ENCODE assay signal across 19 cellular contexts in genomic region chr22:46100401-46101105, GRCh38. TPM values are rescaled to one million over a fixed set of nuclear protein-coding genes. Genes with fewer than 3 reads are reported as not detected.
DNase-seq lines count a peak whose midpoint lies in the region; ATAC-seq and TF ChIP-seq lines count a peak whose summit lies in the region.
"Had no signal": no experiment of that assay in that cellular context is flagged by ENCODE, and none has a peak within 500 bp of the region (broad histone marks: within the 10 kb centered on the region; RNA-seq: fewer than 3 reads in every experiment).

No MANE protein-coding gene starts in this region.

- peaks cover 73% of the 10 kb centered on the region for H4K20me1 ChIP-seq in BLaER1

- H3K27me3 ChIP-seq in BLaER1, result no peaks in the 10 kb centered on the region
- H3K27me3 ChIP-seq in ascending aorta, result no peaks in the 10 kb centered on the region
- H3K27me3 ChIP-seq in mesenchymal stem cell (ENCODE audit: control insufficient read depth in 1 of 2, insufficient read depth in 1 of 2, low read length in 2 of 2), result no peaks in the 10 kb centered on the region
- H3K27me3 ChIP-seq in SJCRH30, result no peaks in the 10 kb centered on the region
- H3K27me3 ChIP-seq: BE2C had no signal

- H3K9me3 ChIP-seq in BLaER1, result no peaks in the 10 kb centered on the region
- H3K9me3 ChIP-seq in ascending aorta, result no peaks in the 10 kb centered on the region
- no peaks in the 10 kb centered on the region for H3K9me3 ChIP-seq in mesenchymal stem cell (ENCODE audit: control insufficient read depth, low read length)
- H3K9me3 ChIP-seq in SJCRH30 (replicated peaks), result no peaks in the 10 kb centered on the region
- H3K9me3 ChIP-seq: BE2C had no signal

- H3K4me2 ChIP-seq in BLaER1 (peak overlapping the region; percentile 77), mesenchymal stem cell (ENCODE audit: low read length, poor library complexity, severe bottlenecking) (no peak overlapping the region)

- H2BK15ac ChIP-seq in mesenchymal stem cell (ENCODE audit: low read depth, poor library complexity, severe bottlenecking), result no peak overlapping the region

- no peak overlapping the region for H3K14ac ChIP-seq in mesenchymal stem cell (ENCODE audit: low read length in 2 of 2)

- no peak overlapping the region for H2BK120ac ChIP-seq in mesenchymal stem cell (ENCODE audit: low read depth, low read length)

- H2AK5ac ChIP-seq in mesenchymal stem cell (ENCODE audit: low read length, severe bottlenecking), result no peak overlapping the region

- H2AFZ ChIP-seq in mesenchymal stem cell (ENCODE audit: low read depth, low read length), result no peak overlapping the region

- H3K36me3 ChIP-seq in BLaER1 (peaks cover 53% of the 10 kb centered on the region), ascending aorta (peaks cover 60 to 67% of the 10 kb centered on the region in 2 donors), mesenchymal stem cell (ENCODE audit: control insufficient read depth in 1 of 2, insufficient read depth in 2 of 2, low read depth in 1 of 2, low read length in 2 of 2) (peaks cover 78 to 82% of the 10 kb centered on the region in 2 experiments), SJCRH30 (peaks cover 47% of the 10 kb centered on the region)

- no peak for TF ChIP-seq CTCF in ascending aorta (IDR thresholded peaks at IDR 0.05)

- no peak overlapping the region for H3K4ac ChIP-seq in mesenchymal stem cell (ENCODE audit: low read depth in 1 of 2, low read length in 2 of 2)

- H4K91ac ChIP-seq in mesenchymal stem cell (ENCODE audit: low read length), result no peak overlapping the region

- no peak overlapping the region for H3K18ac ChIP-seq in mesenchymal stem cell (ENCODE audit: low read depth in 1 of 2, low read length in 2 of 2)

- no peak for DNase-seq in ascending aorta (ENCODE audit: low spot score in 2 of 2)
- no peak for DNase-seq in mesenchymal stem cell
- DNase-seq in substantia nigra (lab: John Stamatoyannopoulos, UW), result no peak
- no peak for DNase-seq in globus pallidus (ENCODE audit: low spot score)
- no peak for DNase-seq in SJCRH30
- DNase-seq in NCI-H510A treated with DMSO at 0.1 percent for 48 hours (lab: John Stamatoyannopoulos, UW), result no peak
- DNase-seq: activated CD4-positive, alpha-beta T cell treated with anti-CD3 and anti-CD28 coated beads for 1 hour; activated naive CD4-positive, alpha-beta T cell; activated T-cell treated with anti-CD3 and anti-CD28 coated beads, Interleukin-2, amount 50 U/mL, for 1 hour; BE2C; foreskin melanocyte; islet precursor cell; Kasumi-1; NCI-H1048; NCI-H187 treated with DMSO at 0.1 percent for 48 hours; Right ventricle myocardium superior had no signal

- H4K8ac ChIP-seq in mesenchymal stem cell (ENCODE audit: low read length), result no peak overlapping the region

- H3K27ac ChIP-seq in BLaER1 (no peak overlapping the region), ascending aorta (peak overlapping the region; percentile 96 to 100), mesenchymal stem cell (ENCODE audit: low read length, poor library complexity, severe bottlenecking) (no peak overlapping the region), substantia nigra (ENCODE audit: low read depth, low read length, poor library complexity, severe bottlenecking) (peak overlapping the region; percentile 80), SJCRH30 (no peak overlapping the region)

- H3K4me1 ChIP-seq in BLaER1, result peaks cover 81% of the 10 kb centered on the region
- H3K4me1 ChIP-seq in ascending aorta, result peaks cover 27 to 68% of the 10 kb centered on the region in 2 donors
- H3K4me1 ChIP-seq in mesenchymal stem cell (ENCODE audit: control insufficient read depth, insufficient read depth, low read depth, low read length), result peaks cover 61% of the 10 kb centered on the region
- no peaks in the 10 kb centered on the region for H3K4me1 ChIP-seq in SJCRH30

- H3K4me3 ChIP-seq in BLaER1, result no peak overlapping the region
- no peak overlapping the region for H3K4me3 ChIP-seq in ascending aorta
- H3K4me3 ChIP-seq in mesenchymal stem cell (ENCODE audit: insufficient read depth in 1 of 2, low read depth in 1 of 2, low read length in 2 of 2), result no peak overlapping the region
- no peak overlapping the region for H3K4me3 ChIP-seq in SJCRH30
- H3K4me3 ChIP-seq: lung had no signal

- peaks cover 50% of the 10 kb centered on the region for H3K79me1 ChIP-seq in mesenchymal stem cell (replicated peaks; ENCODE audit: low read length, poor library complexity, severe bottlenecking)

- H2BK12ac ChIP-seq in mesenchymal stem cell (ENCODE audit: low read length in 2 of 2), result no peak overlapping the region

- intact Hi-C loops in ascending aorta (cut with DNase I), result loop anchor here (10.0 kb wide), 1 partner anchor 46 kb away; no protein-coding TSS in a partner anchor

- no peak for ATAC-seq in GM18867 (IDR thresholded peaks at IDR 0.05; ENCODE audit: unreplicated experiment)

- no peak overlapping the region for H3K23ac ChIP-seq in mesenchymal stem cell (ENCODE audit: low read length in 2 of 2)

- H2BK5ac ChIP-seq in mesenchymal stem cell (ENCODE audit: low read depth, low read length, poor library complexity, severe bottlenecking), result no peak overlapping the region

- 92% methylated on average over 19 of the region's 21 CpGs for WGBS in mesenchymal stem cell

- H3K9ac ChIP-seq in BLaER1 (no peak overlapping the region), mesenchymal stem cell (ENCODE audit: low read length) (peak overlapping the region; percentile 44)

RNA-seq across cellular contexts. Expression of gene PPARA, which starts 49.8 kb away (rescaled TPM):
- total RNA-seq in ascending aorta, result 20.1 TPM
- 7.7 TPM for polyA plus RNA-seq in mesenchymal stem cell (2013, experiment 1 of 2)
- 6.9 TPM for polyA plus RNA-seq in mesenchymal stem cell (2013, experiment 2 of 2)
- total RNA-seq in SJCRH30 (2014; rRNA removed; shearing (Covaris generic)), result 10.4 and 11.5 TPM in 2 replicates

Comparison
In these comparisons a context has a peak if more than half of its experiments do, and no peak if none do; other contexts are left out.
1. H3K27ac ChIP-seq: peak in ascending aorta (2 of 2) and substantia nigra (single experiment); none in BLaER1 (single experiment), mesenchymal stem cell (single experiment) and SJCRH30 (single experiment).